ENCODE assay signal across 15 cellular contexts in the genomic region with DNA sequence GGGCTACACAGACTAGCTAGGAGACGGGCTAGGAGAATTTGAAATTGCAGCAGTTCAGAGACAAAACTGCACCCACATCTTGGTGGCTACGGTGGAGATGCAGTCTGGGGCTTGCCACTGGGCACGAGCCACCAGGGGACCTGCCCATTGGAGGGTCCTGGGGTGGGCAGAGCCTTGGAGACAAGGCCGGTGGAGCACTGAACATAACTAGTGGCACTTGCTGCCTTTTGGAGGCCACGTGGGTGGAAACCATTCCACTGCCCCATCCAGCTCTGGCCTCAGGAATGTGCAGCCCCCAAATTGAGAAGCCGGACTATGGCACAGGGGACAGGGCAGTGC.
"Had no signal": no experiment of that assay in that cellular context is flagged by ENCODE, and none has a peak within 500 bp of the region (broad histone marks: within the 10 kb centered on the region; RNA-seq: fewer than 3 reads in every experiment).

No MANE protein-coding gene starts in this region.

- H3K4me3 Mint-ChIP-seq: activated naive CD8-positive, alpha-beta T cell treated with anti-CD3 and anti-CD28 coated beads for 36 hours; neural progenitor cell; T-helper 2 cell treated with Interferon-gamma antibody and Interleukin-4, amounts not matched to agents 5 μg/mL and 100 μg/mL, for 36 hours had no signal

- H3K4me1 ChIP-seq: parathyroid adenoma had no signal

- H3K9me3 Mint-ChIP-seq: activated naive CD8-positive, alpha-beta T cell treated with anti-CD3 and anti-CD28 coated beads for 36 hours; neural progenitor cell; T-helper 2 cell treated with Interferon-gamma antibody and Interleukin-4, amounts not matched to agents 5 μg/mL and 100 μg/mL, for 36 hours had no signal

- H3K79me2 ChIP-seq: parathyroid adenoma had no signal

- H3K4me2 ChIP-seq: neural progenitor cell had no signal

- H3K27me3 ChIP-seq: heart right ventricle, testis had no signal

- H3K27me3 Mint-ChIP-seq: activated naive CD8-positive, alpha-beta T cell treated with anti-CD3 and anti-CD28 coated beads for 36 hours had no signal

- H3K36me3 Mint-ChIP-seq: neural progenitor cell had no signal

- H3K9ac ChIP-seq: neural progenitor cell, parathyroid adenoma had no signal

- H3K27ac Mint-ChIP-seq: activated naive CD8-positive, alpha-beta T cell treated with anti-CD3 and anti-CD28 coated beads for 36 hours; neural progenitor cell; T-helper 2 cell treated with Interferon-gamma antibody and Interleukin-4, amounts not matched to agents 5 μg/mL and 100 μg/mL, for 36 hours had no signal

- H2AFZ ChIP-seq: neural progenitor cell, parathyroid adenoma had no signal

- H3K4me3 ChIP-seq: neural progenitor cell, testis had no signal

- H3K27ac ChIP-seq: left ventricle myocardium inferior, neural progenitor cell, parathyroid adenoma, testis had no signal

- H3K36me3 ChIP-seq: left ventricle myocardium inferior, neural progenitor cell had no signal

- DNase-seq: activated CD4-positive, alpha-beta T cell treated with anti-CD3 and anti-CD28 coated beads, Interleukin-2, amount 50 U/mL, for 48 hours; activated CD4-positive, CD25-positive, alpha-beta regulatory T cell treated with anti-CD3 and anti-CD28 coated beads, Interleukin-2, amount 50 U/mL, for 72 hours; activated gamma-delta T cell treated with Interleukin-2 at 50 U/mL for 16 hours; activated naive CD8-positive, alpha-beta T cell treated with anti-CD3 and anti-CD28 coated beads for 36 hours; activated T-cell treated with anti-CD3 and anti-CD28 coated beads, Interleukin-2, amount 50 U/mL, for 48 hours; effector CD4-positive, alpha-beta T cell; foreskin melanocyte; heart right ventricle; left ventricle myocardium inferior; mesendoderm; stimulated activated naive CD4-positive, alpha-beta T cell treated with Interleukin-2 at 50 U/mL for 16 hours; testis had no signal

- H3K9me3 ChIP-seq: heart right ventricle, left ventricle myocardium inferior, testis had no signal
